11 cellular contexts compared by ENCODE assay signal in the genomic region with DNA sequence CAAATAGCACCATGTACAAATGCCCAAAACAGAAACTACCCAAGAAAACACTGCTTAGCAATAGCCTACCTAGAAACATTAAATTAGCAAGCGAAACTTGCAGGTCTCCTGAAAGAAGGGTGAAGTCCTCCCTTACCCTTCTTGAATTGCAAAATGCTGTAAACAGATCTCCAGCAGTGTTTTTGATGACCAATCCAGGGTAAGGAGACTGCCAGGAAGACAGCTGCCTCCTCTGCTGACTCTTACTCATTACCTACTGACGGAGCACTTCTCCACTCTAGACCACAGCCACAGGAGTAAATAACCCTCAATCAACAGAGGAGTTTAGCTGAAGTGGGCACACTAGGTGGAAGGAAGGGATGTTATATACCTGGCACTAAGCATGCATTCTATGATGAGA. TPM values are rescaled to one million over a fixed set of nuclear protein-coding genes. Genes with fewer than 3 reads are reported as not detected.
A peak's percentile ranks its signal among the peaks of the same experiment; 100 is the strongest.
DNase-seq lines count a peak whose midpoint lies in the region; ATAC-seq and TF ChIP-seq lines count a peak whose summit lies in the region.
"Had no signal": no experiment of that assay in that cellular context is flagged by ENCODE, and none has a peak within 500 bp of the region (broad histone marks: within the 10 kb centered on the region; RNA-seq: fewer than 3 reads in every experiment).

No MANE protein-coding gene starts in this region.

- TF ChIP-seq EP300 in tibial nerve (IDR thresholded peaks at IDR 0.05), result no peak

- TF ChIP-seq CTCF in ascending aorta (IDR thresholded peaks at IDR 0.05) (no peak), tibial nerve (IDR thresholded peaks at IDR 0.05) (no peak)

- H3K27me3 Mint-ChIP-seq in activated CD8-positive, alpha-beta memory T cell treated with anti-CD3 and anti-CD28 coated beads, Interleukin-2, amount 10 ng/mL, durations not matched to agents 7 days and 5 days, result peaks cover 17% of the 10 kb centered on the region
- H3K27me3 Mint-ChIP-seq: stimulated activated naive B cell treated with anti-CD40 and anti-IgM and Interleukin-4, amounts not matched to agents 10 μg/mL and 1 μg/mL and 100 μg/mL, for 72 hours had no signal

- H3K4me3 ChIP-seq in ascending aorta, result no peak overlapping the region
- H3K4me3 ChIP-seq in tibial nerve, result no peak overlapping the region
- H3K4me3 ChIP-seq: SJSA1 had no signal

- H3K9me3 ChIP-seq in ascending aorta (no peaks in the 10 kb centered on the region), tibial nerve (no peaks in the 10 kb centered on the region)
- H3K9me3 ChIP-seq: SJSA1 had no signal

- no peak for DNase-seq in activated CD4-positive, CD25-positive, alpha-beta regulatory T cell treated with anti-CD3 and anti-CD28 coated beads, Interleukin-2, amount 50 U/mL, for 72 hours
- peak; percentile 57 for DNase-seq in NCI-H187 treated with DMSO at 0.1 percent for 48 hours (lab: John Stamatoyannopoulos, UW)
- peak; percentile 28 for DNase-seq in dedifferentiated amniotic fluid mesenchymal stem cell (ENCODE audit: extremely low spot score)
- DNase-seq in stimulated activated naive CD8-positive, alpha-beta T cell treated with anti-CD3 and anti-CD28 coated beads, Interleukin-15, Interleukin-2, amounts not matched to agents 100 U/mL and 50 U/mL, for 24 hours, result no peak
- DNase-seq in ascending aorta (ENCODE audit: low spot score in 2 of 2), result no peak
- no peak for DNase-seq in tibial nerve (ENCODE audit: low spot score in 2 of 2)
- DNase-seq in activated CD8-positive, alpha-beta memory T cell treated with anti-CD3 and anti-CD28 coated beads, Interleukin-2, amount 10 ng/mL, durations not matched to agents 7 days and 5 days, result no peak
- DNase-seq: stimulated activated naive B cell treated with anti-CD40 and anti-IgM and Interleukin-4, amounts not matched to agents 10 μg/mL and 1 μg/mL and 100 μg/mL, for 72 hours had no signal

- no peak for TF ChIP-seq POLR2A in tibial nerve (IDR thresholded peaks at IDR 0.05)

- no peaks in the 10 kb centered on the region for H3K36me3 Mint-ChIP-seq in activated CD8-positive, alpha-beta memory T cell treated with anti-CD3 and anti-CD28 coated beads, Interleukin-2, amount 10 ng/mL, durations not matched to agents 7 days and 5 days
- H3K36me3 Mint-ChIP-seq: stimulated activated naive B cell treated with anti-CD40 and anti-IgM and Interleukin-4, amounts not matched to agents 10 μg/mL and 1 μg/mL and 100 μg/mL, for 72 hours had no signal

- H3K4me1 ChIP-seq in ascending aorta (no peaks in the 10 kb centered on the region), tibial nerve (no peaks in the 10 kb centered on the region)

- H3K36me3 ChIP-seq in ascending aorta, result no peaks in the 10 kb centered on the region
- no peaks in the 10 kb centered on the region for H3K36me3 ChIP-seq in tibial nerve
- H3K36me3 ChIP-seq: SJSA1 had no signal

- H3K4me1 Mint-ChIP-seq in activated CD8-positive, alpha-beta memory T cell treated with anti-CD3 and anti-CD28 coated beads, Interleukin-2, amount 10 ng/mL, durations not matched to agents 7 days and 5 days, result peaks cover 7% of the 10 kb centered on the region
- H3K4me1 Mint-ChIP-seq: B cell; stimulated activated naive B cell treated with anti-CD40 and anti-IgM and Interleukin-4, amounts not matched to agents 10 μg/mL and 1 μg/mL and 100 μg/mL, for 72 hours had no signal

- H3K27ac ChIP-seq in ascending aorta (no peak overlapping the region), tibial nerve (no peak overlapping the region)
- H3K27ac ChIP-seq: SJSA1 had no signal

- ATAC-seq in activated CD4-positive, CD25-positive, alpha-beta regulatory T cell treated with anti-CD3 and anti-CD28 coated beads, Interleukin-2, amount 50 U/mL, for 24 hours, result peak; percentile 41 to 55
- ATAC-seq in stimulated activated naive CD8-positive, alpha-beta T cell treated with anti-CD3 and anti-CD28 coated beads, Interleukin-15, Interleukin-2, amounts not matched to agents 100 U/mL and 50 U/mL, for 24 hours, result peak; percentile 32
- ATAC-seq in activated CD8-positive, alpha-beta memory T cell treated with anti-CD3 and anti-CD28 coated beads, Interleukin-2, amount 10 ng/mL, durations not matched to agents 7 days and 5 days, result no peak

- H3K4me3 Mint-ChIP-seq in activated CD8-positive, alpha-beta memory T cell treated with anti-CD3 and anti-CD28 coated beads, Interleukin-2, amount 10 ng/mL, durations not matched to agents 7 days and 5 days, result no peak overlapping the region
- H3K4me3 Mint-ChIP-seq: B cell; stimulated activated naive B cell treated with anti-CD40 and anti-IgM and Interleukin-4, amounts not matched to agents 10 μg/mL and 1 μg/mL and 100 μg/mL, for 72 hours had no signal

- H3K27me3 ChIP-seq in ascending aorta, result no peaks in the 10 kb centered on the region
- no peaks in the 10 kb centered on the region for H3K27me3 ChIP-seq in tibial nerve
- H3K27me3 ChIP-seq: SJSA1 had no signal

- H3K9me3 Mint-ChIP-seq in activated CD8-positive, alpha-beta memory T cell treated with anti-CD3 and anti-CD28 coated beads, Interleukin-2, amount 10 ng/mL, durations not matched to agents 7 days and 5 days (ENCODE audit: low read depth), result no peaks in the 10 kb centered on the region
- H3K9me3 Mint-ChIP-seq: stimulated activated naive B cell treated with anti-CD40 and anti-IgM and Interleukin-4, amounts not matched to agents 10 μg/mL and 1 μg/mL and 100 μg/mL, for 72 hours had no signal

- no peak overlapping the region for H3K27ac Mint-ChIP-seq in activated CD8-positive, alpha-beta memory T cell treated with anti-CD3 and anti-CD28 coated beads, Interleukin-2, amount 10 ng/mL, durations not matched to agents 7 days and 5 days
- H3K27ac Mint-ChIP-seq: B cell; stimulated activated naive B cell treated with anti-CD40 and anti-IgM and Interleukin-4, amounts not matched to agents 10 μg/mL and 1 μg/mL and 100 μg/mL, for 72 hours had no signal

- intact Hi-C loops in ascending aorta (cut with DNase I), result no loop called here

- CTCF ChIA-PET in activated CD8-positive, alpha-beta memory T cell treated with anti-CD3 and anti-CD28 coated beads, Interleukin-2, amount 10 ng/mL, durations not matched to agents 7 days and 5 days (lab: Charles Lee), result no interaction called here

- WGBS in tibial nerve, 2 donors, result 81 to 83% methylated on average over 2 of the region's 2 CpGs

RNA-seq across cellular contexts. Expression of a gene that starts 32.2 kb away (rescaled TPM):
- 111 TPM for total RNA-seq in ascending aorta
- 10 to 100 TPM; 53.1 to 95.4 (median 72.9) TPM for total RNA-seq in tibial nerve
- 10 to 100 TPM; 30.2 to 33.7 TPM for total RNA-seq in activated CD8-positive, alpha-beta memory T cell treated with anti-CD3 and anti-CD28 coated beads, Interleukin-2, amount 10 ng/mL, durations not matched to agents 7 days and 5 days

Comparison
In these comparisons a context has a peak if more than half of its experiments do, and no peak if none do; other contexts are left out.
1. DNase-seq: peak in NCI-H187 treated with DMSO at 0.1 percent for 48 hours (single experiment) and dedifferentiated amniotic fluid mesenchymal stem cell (single experiment); none in activated CD4-positive, CD25-positive, alpha-beta regulatory T cell treated with anti-CD3 and anti-CD28 coated beads, Interleukin-2, amount 50 U/mL, for 72 hours (single experiment), stimulated activated naive CD8-positive, alpha-beta T cell treated with anti-CD3 and anti-CD28 coated beads, Interleukin-15, Interleukin-2, amounts not matched to agents 100 U/mL and 50 U/mL, for 24 hours (single experiment), ascending aorta (0 of 2), tibial nerve (0 of 2) and activated CD8-positive, alpha-beta memory T cell treated with anti-CD3 and anti-CD28 coated beads, Interleukin-2, amount 10 ng/mL, durations not matched to agents 7 days and 5 days (single experiment).